In the genomic region with DNA sequence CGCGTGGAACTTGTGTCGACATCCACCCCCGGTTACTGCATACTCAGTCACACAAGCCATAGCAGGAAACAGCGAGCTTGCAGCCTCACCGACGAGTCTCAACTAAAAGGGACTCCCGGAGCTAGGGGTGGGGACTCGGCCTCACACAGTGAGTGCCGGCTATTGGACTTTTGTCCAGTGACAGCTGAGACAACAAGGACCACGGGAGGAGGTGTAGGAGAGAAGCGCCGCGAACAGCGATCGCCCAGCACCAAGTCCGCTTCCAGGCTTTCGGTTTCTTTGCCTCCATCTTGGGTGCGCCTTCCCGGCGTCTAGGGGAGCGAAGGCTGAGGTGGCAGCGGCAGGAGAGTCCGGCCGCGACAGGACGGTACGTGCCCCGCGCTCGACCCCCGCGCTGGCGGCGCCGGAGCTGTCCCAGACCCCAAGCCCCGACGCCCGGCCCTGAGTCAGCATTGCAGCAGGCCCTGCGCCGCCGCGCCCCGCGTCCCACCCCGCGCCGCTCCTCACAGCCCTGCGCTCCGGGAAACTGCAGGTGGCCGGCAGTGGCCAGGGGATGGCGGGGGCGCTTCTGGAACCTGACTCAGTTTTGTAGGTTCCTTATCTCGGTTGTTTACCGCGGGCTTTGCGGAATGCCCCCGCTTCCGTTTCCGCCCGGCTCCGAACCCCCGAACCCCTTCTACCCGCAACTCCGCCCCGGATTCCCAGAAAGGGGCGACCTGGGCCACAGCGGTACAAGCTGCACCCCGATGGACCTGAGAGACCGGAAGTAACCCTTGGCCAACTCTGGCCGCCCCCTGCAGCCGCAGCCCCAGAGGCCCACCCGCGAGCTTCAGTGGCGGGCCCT, we compare ENCODE assay signal across 1 cellular context.
A peak's percentile ranks its signal among the peaks of the same experiment; 100 is the strongest.
TF ChIP-seq lines count a peak whose summit lies in the region.

A gene (plus strand): TSS at position 50 of the 844 bp plus-strand sequence. CDS start 13,702 bp downstream, outside the sequence.

TF ChIP-seq in HepG2, 621 proteins besides CTCF, POLR2A, EP300 and RAD21 (continues in another document):
- TF ChIP-seq, protein P1, sequence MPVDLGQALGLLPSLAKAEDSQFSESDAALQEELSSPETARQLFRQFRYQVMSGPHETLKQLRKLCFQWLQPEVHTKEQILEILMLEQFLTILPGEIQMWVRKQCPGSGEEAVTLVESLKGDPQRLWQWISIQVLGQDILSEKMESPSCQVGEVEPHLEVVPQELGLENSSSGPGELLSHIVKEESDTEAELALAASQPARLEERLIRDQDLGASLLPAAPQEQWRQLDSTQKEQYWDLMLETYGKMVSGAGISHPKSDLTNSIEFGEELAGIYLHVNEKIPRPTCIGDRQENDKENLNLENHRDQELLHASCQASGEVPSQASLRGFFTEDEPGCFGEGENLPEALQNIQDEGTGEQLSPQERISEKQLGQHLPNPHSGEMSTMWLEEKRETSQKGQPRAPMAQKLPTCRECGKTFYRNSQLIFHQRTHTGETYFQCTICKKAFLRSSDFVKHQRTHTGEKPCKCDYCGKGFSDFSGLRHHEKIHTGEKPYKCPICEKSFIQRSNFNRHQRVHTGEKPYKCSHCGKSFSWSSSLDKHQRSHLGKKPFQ (CRISPR knock-in tag; IDR thresholded peaks at IDR 0.05; ENCODE audit: insufficient replicate concordance), result peak; percentile 5
- TF ChIP-seq ZBTB21 (CRISPR knock-in tag; IDR thresholded peaks at IDR 0.05), result 0 out of 2 replicates have a peak, but pooled peaks have one; percentile 17
- TF ChIP-seq KAT7 (CRISPR knock-in tag; IDR thresholded peaks at IDR 0.05; ENCODE audit: borderline replicate concordance), result peak; percentile 83; the same call in 1 of the 2 replicates
- TF ChIP-seq RORA (CRISPR knock-in tag; IDR thresholded peaks at IDR 0.05), result peak; percentile 73; the same call in 1 of the 2 replicates
- TF ChIP-seq TP53 (CRISPR knock-in tag; conservative IDR thresholded peaks at IDR 0.05), result no peak
- TF ChIP-seq, protein P2, sequence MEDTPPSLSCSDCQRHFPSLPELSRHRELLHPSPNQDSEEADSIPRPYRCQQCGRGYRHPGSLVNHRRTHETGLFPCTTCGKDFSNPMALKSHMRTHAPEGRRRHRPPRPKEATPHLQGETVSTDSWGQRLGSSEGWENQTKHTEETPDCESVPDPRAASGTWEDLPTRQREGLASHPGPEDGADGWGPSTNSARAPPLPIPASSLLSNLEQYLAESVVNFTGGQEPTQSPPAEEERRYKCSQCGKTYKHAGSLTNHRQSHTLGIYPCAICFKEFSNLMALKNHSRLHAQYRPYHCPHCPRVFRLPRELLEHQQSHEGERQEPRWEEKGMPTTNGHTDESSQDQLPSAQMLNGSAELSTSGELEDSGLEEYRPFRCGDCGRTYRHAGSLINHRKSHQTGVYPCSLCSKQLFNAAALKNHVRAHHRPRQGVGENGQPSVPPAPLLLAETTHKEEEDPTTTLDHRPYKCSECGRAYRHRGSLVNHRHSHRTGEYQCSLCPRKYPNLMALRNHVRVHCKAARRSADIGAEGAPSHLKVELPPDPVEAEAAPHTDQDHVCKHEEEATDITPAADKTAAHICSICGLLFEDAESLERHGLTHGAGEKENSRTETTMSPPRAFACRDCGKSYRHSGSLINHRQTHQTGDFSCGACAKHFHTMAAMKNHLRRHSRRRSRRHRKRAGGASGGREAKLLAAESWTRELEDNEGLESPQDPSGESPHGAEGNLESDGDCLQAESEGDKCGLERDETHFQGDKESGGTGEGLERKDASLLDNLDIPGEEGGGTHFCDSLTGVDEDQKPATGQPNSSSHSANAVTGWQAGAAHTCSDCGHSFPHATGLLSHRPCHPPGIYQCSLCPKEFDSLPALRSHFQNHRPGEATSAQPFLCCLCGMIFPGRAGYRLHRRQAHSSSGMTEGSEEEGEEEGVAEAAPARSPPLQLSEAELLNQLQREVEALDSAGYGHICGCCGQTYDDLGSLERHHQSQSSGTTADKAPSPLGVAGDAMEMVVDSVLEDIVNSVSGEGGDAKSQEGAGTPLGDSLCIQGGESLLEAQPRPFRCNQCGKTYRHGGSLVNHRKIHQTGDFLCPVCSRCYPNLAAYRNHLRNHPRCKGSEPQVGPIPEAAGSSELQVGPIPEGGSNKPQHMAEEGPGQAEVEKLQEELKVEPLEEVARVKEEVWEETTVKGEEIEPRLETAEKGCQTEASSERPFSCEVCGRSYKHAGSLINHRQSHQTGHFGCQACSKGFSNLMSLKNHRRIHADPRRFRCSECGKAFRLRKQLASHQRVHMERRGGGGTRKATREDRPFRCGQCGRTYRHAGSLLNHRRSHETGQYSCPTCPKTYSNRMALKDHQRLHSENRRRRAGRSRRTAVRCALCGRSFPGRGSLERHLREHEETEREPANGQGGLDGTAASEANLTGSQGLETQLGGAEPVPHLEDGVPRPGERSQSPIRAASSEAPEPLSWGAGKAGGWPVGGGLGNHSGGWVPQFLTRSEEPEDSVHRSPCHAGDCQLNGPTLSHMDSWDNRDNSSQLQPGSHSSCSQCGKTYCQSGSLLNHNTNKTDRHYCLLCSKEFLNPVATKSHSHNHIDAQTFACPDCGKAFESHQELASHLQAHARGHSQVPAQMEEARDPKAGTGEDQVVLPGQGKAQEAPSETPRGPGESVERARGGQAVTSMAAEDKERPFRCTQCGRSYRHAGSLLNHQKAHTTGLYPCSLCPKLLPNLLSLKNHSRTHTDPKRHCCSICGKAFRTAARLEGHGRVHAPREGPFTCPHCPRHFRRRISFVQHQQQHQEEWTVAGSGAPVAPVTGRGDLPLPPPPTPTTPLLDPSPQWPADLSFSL (CRISPR knock-in tag; IDR thresholded peaks at IDR 0.05), result no peak
- TF ChIP-seq KDM4B (CRISPR knock-in tag; IDR thresholded peaks at IDR 0.05), result 0 out of 2 replicates have a peak, but pooled peaks have one; percentile 14
- no peak; the same call in 1 of the 2 replicates for TF ChIP-seq GTF3A (CRISPR knock-in tag; conservative IDR thresholded peaks at IDR 0.05)
- TF ChIP-seq ZSCAN22 (CRISPR knock-in tag; IDR thresholded peaks at IDR 0.05), result no peak
- peak; percentile 54; the same call in 1 of the 2 replicates for TF ChIP-seq ELF3 (CRISPR knock-in tag; IDR thresholded peaks at IDR 0.05)
- TF ChIP-seq ZNF83 (CRISPR knock-in tag; IDR thresholded peaks at IDR 0.05; ENCODE audit: borderline replicate concordance), result peak; percentile 21; the same call in 1 of the 2 replicates
- no peak for TF ChIP-seq CENPX (CRISPR knock-in tag; IDR thresholded peaks at IDR 0.05)
- TF ChIP-seq ZNF331 (CRISPR knock-in tag; IDR thresholded peaks at IDR 0.05), result peak; percentile 12; the same call in 1 of the 2 replicates
- peak; percentile 62; the same call in 1 of the 2 replicates for TF ChIP-seq ZNF160 (CRISPR knock-in tag; IDR thresholded peaks at IDR 0.05)
- TF ChIP-seq, protein P3, sequence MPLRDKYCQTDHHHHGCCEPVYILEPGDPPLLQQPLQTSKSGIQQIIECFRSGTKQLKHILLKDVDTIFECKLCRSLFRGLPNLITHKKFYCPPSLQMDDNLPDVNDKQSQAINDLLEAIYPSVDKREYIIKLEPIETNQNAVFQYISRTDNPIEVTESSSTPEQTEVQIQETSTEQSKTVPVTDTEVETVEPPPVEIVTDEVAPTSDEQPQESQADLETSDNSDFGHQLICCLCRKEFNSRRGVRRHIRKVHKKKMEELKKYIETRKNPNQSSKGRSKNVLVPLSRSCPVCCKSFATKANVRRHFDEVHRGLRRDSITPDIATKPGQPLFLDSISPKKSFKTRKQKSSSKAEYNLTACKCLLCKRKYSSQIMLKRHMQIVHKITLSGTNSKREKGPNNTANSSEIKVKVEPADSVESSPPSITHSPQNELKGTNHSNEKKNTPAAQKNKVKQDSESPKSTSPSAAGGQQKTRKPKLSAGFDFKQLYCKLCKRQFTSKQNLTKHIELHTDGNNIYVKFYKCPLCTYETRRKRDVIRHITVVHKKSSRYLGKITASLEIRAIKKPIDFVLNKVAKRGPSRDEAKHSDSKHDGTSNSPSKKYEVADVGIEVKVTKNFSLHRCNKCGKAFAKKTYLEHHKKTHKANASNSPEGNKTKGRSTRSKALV (CRISPR knock-in tag; IDR thresholded peaks at IDR 0.05), result peak; percentile 73; the same call in 1 of the 2 replicates
- peak; percentile 41; the same call in 1 of the 2 replicates for TF ChIP-seq MAFF (IDR thresholded peaks at IDR 0.05; ENCODE audit: low read depth, low read length)
- TF ChIP-seq AGO1 (IDR thresholded peaks at IDR 0.05; ENCODE audit: low read depth, low read length, poor library complexity, severe bottlenecking), result peak; percentile 62
- TF ChIP-seq, protein P4, sequence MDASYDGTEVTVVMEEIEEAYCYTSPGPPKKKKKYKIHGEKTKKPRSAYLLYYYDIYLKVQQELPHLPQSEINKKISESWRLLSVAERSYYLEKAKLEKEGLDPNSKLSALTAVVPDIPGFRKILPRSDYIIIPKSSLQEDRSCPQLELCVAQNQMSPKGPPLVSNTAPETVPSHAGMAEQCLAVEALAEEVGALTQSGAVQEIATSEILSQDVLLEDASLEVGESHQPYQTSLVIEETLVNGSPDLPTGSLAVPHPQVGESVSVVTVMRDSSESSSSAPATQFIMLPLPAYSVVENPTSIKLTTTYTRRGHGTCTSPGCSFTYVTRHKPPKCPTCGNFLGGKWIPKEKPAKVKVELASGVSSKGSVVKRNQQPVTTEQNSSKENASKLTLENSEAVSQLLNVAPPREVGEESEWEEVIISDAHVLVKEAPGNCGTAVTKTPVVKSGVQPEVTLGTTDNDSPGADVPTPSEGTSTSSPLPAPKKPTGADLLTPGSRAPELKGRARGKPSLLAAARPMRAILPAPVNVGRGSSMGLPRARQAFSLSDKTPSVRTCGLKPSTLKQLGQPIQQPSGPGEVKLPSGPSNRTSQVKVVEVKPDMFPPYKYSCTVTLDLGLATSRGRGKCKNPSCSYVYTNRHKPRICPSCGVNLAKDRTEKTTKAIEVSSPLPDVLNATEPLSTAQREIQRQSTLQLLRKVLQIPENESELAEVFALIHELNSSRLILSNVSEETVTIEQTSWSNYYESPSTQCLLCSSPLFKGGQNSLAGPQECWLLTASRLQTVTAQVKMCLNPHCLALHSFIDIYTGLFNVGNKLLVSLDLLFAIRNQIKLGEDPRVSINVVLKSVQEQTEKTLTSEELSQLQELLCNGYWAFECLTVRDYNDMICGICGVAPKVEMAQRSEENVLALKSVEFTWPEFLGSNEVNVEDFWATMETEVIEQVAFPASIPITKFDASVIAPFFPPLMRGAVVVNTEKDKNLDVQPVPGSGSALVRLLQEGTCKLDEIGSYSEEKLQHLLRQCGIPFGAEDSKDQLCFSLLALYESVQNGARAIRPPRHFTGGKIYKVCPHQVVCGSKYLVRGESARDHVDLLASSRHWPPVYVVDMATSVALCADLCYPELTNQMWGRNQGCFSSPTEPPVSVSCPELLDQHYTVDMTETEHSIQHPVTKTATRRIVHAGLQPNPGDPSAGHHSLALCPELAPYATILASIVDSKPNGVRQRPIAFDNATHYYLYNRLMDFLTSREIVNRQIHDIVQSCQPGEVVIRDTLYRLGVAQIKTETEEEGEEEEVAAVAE (CRISPR knock-in tag; IDR thresholded peaks at IDR 0.05; ENCODE audit: borderline replicate concordance), result peak; percentile 50; the same call in 1 of the 2 replicates
- TF ChIP-seq SP140L (CRISPR knock-in tag; IDR thresholded peaks at IDR 0.05; ENCODE audit: borderline replicate concordance), result peak; percentile 72; the same call in 1 of the 2 replicates
- no peak for TF ChIP-seq FOXJ3 (CRISPR knock-in tag; IDR thresholded peaks at IDR 0.05; ENCODE audit: borderline replicate concordance)
- TF ChIP-seq, protein P5, sequence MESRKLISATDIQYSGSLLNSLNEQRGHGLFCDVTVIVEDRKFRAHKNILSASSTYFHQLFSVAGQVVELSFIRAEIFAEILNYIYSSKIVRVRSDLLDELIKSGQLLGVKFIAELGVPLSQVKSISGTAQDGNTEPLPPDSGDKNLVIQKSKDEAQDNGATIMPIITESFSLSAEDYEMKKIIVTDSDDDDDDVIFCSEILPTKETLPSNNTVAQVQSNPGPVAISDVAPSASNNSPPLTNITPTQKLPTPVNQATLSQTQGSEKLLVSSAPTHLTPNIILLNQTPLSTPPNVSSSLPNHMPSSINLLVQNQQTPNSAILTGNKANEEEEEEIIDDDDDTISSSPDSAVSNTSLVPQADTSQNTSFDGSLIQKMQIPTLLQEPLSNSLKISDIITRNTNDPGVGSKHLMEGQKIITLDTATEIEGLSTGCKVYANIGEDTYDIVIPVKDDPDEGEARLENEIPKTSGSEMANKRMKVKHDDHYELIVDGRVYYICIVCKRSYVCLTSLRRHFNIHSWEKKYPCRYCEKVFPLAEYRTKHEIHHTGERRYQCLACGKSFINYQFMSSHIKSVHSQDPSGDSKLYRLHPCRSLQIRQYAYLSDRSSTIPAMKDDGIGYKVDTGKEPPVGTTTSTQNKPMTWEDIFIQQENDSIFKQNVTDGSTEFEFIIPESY (CRISPR knock-in tag; IDR thresholded peaks at IDR 0.05), result no peak
- peak; percentile 49; the same call in 1 of the 2 replicates for TF ChIP-seq GATA4 (IDR thresholded peaks at IDR 0.05; ENCODE audit: borderline replicate concordance, low read depth)
- TF ChIP-seq ZNF343 (CRISPR knock-in tag; IDR thresholded peaks at IDR 0.05), result peak; percentile 90
- 0 out of 2 replicates have a peak, but pooled peaks have one; percentile 10 for TF ChIP-seq FOSL2 (CRISPR knock-in tag; IDR thresholded peaks at IDR 0.05)
- TF ChIP-seq ZNF850 (CRISPR knock-in tag; conservative IDR thresholded peaks at IDR 0.05), result no peak
- no peak for TF ChIP-seq RNF2 (conservative IDR thresholded peaks at IDR 0.05; ENCODE audit: low read depth)
- peak; percentile 59; the same call in 1 of the 2 replicates for TF ChIP-seq ZNF552 (CRISPR knock-in tag; IDR thresholded peaks at IDR 0.05; ENCODE audit: borderline replicate concordance)
- no peak for TF ChIP-seq ZNF121 (CRISPR knock-in tag; IDR thresholded peaks at IDR 0.05)
- TF ChIP-seq HNF4A (CRISPR knock-in tag; IDR thresholded peaks at IDR 0.05), result peak; percentile 88
- peak; percentile 46; the same call in 1 of the 2 replicates for TF ChIP-seq ZNF441 (CRISPR knock-in tag; IDR thresholded peaks at IDR 0.05; ENCODE audit: borderline replicate concordance)
- no peak for TF ChIP-seq ZNF33A (CRISPR knock-in tag; IDR thresholded peaks at IDR 0.05; ENCODE audit: borderline replicate concordance)
- TF ChIP-seq ZNF234 (CRISPR knock-in tag; conservative IDR thresholded peaks at IDR 0.05), result 0 out of 2 replicates have a peak, but pooled peaks have one; percentile 32
- peak; percentile 43 for TF ChIP-seq RARA (CRISPR knock-in tag; IDR thresholded peaks at IDR 0.05)
- TF ChIP-seq MED8 (CRISPR knock-in tag; IDR thresholded peaks at IDR 0.05; ENCODE audit: insufficient replicate concordance), result peak; percentile 86
- no peak for TF ChIP-seq NR2F1 (CRISPR knock-in tag; IDR thresholded peaks at IDR 0.05)
